In the genomic region with DNA sequence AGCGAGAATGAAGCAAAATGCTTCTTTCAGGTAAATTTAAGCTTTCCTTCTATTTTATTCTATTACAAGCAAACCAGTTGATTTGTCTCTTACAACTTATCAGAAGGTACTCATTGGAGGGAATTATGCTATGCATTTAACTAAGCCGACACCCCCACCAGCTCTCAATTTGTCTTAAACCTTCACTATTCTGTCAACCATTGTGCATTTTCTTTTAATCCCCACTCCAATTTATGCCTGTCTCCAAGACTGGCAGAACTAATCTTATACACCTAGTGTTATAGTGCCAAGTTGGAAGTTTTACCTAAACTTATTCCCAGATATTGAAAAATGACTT, we compare ENCODE assay signal across 13 cellular contexts. TPM values are rescaled to one million over a fixed set of nuclear protein-coding genes. Genes with fewer than 3 reads are reported as not detected.
DNase-seq lines count a peak whose midpoint lies in the region; ATAC-seq and TF ChIP-seq lines count a peak whose summit lies in the region.
"Had no signal": no experiment of that assay in that cellular context is flagged by ENCODE, and none has a peak within 500 bp of the region (broad histone marks: within the 10 kb centered on the region; RNA-seq: fewer than 3 reads in every experiment).

No MANE protein-coding gene starts in this region.

- H3K27me3 Mint-ChIP-seq in GM23338 (ENCODE audit: insufficient read depth, low read depth, poor library complexity): peaks cover 12% of the 10 kb centered on the region
- no peaks in the 10 kb centered on the region for H3K27me3 Mint-ChIP-seq in activated CD4-positive, alpha-beta memory T cell treated with anti-CD3 and anti-CD28 coated beads, Interleukin-2, amount 10 ng/mL, durations not matched to agents 7 days and 5 days
- H3K27me3 Mint-ChIP-seq in naive thymus-derived CD8-positive, alpha-beta T cell: no peaks in the 10 kb centered on the region

- H3K27ac ChIP-seq in GM23338 (ENCODE audit: low read depth) (peak overlapping the region; percentile 58), gastroesophageal sphincter (no peak overlapping the region)

- TF ChIP-seq CTCF in GM23338 (conservative IDR thresholded peaks at IDR 0.05; ENCODE audit: low read depth in 2 of 2) (no peak), gastroesophageal sphincter (IDR thresholded peaks at IDR 0.05) (no peak)

- H3K9me3 ChIP-seq in gastroesophageal sphincter: no peaks in the 10 kb centered on the region

- intact Hi-C loops in head of caudate nucleus (cut with DNase I): no loop called here

- no peaks in the 10 kb centered on the region for H3K79me2 ChIP-seq in GM23338 (replicated peaks; ENCODE audit: insufficient read depth)

- H3K4me3 ChIP-seq in GM23338 (no peak overlapping the region), gastroesophageal sphincter (no peak overlapping the region)

- CTCF ChIA-PET in activated CD4-positive, alpha-beta memory T cell treated with anti-CD3 and anti-CD28 coated beads, Interleukin-2, amount 10 ng/mL, durations not matched to agents 7 days and 5 days (lab: Charles Lee): no interaction called here

- POLR2A ChIA-PET in activated CD4-positive, alpha-beta memory T cell treated with anti-CD3 and anti-CD28 coated beads, Interleukin-2, amount 10 ng/mL, durations not matched to agents 7 days and 5 days (lab: Charles Lee): interaction anchor here (1.0 to 5.3 kb wide), 3 partner anchors 12 to 72 kb away, joined by 3 to 74 read pairs (median 5); a partner anchor contains a TSS
- POLR2A ChIA-PET in naive thymus-derived CD8-positive, alpha-beta T cell (lab: Charles Lee): interaction anchor here (3.7 kb wide), 1 partner anchor 12 kb away, joined by 21 read pairs; a partner anchor contains a TSS

- peaks cover 51% of the 10 kb centered on the region for H3K36me3 ChIP-seq in GM23338 (ENCODE audit: insufficient read depth)
- H3K36me3 ChIP-seq in gastroesophageal sphincter: peaks cover 22 to 99% of the 10 kb centered on the region in 2 donors

- no peaks in the 10 kb centered on the region for H3K4me1 Mint-ChIP-seq in GM23338
- H3K4me1 Mint-ChIP-seq in activated CD4-positive, alpha-beta memory T cell treated with anti-CD3 and anti-CD28 coated beads, Interleukin-2, amount 10 ng/mL, durations not matched to agents 7 days and 5 days: peaks cover 30% of the 10 kb centered on the region
- peaks cover 5 to 16% (median 10%) of the 10 kb centered on the region in 4 donors for H3K4me1 Mint-ChIP-seq in naive thymus-derived CD8-positive, alpha-beta T cell

- H3K27ac Mint-ChIP-seq in GM23338: no peak overlapping the region; the same call in 1 of the 2 replicates
- peak overlapping the region; percentile 21 for H3K27ac Mint-ChIP-seq in activated CD4-positive, alpha-beta memory T cell treated with anti-CD3 and anti-CD28 coated beads, Interleukin-2, amount 10 ng/mL, durations not matched to agents 7 days and 5 days
- peak overlapping the region in 7 of 10 donors; percentile 11 to 67 (median 27) for H3K27ac Mint-ChIP-seq in naive thymus-derived CD8-positive, alpha-beta T cell

- DNase-seq in DMS53 (lab: John Stamatoyannopoulos, UW) (peak; percentile 48), DMS53 treated with DMSO at 0.1 percent for 48 hours (lab: John Stamatoyannopoulos, UW; ENCODE audit: unreplicated experiment) (no peak), GM23338 (ENCODE audit: low spot score) (no peak), COR-L47 (lab: John Stamatoyannopoulos, UW) (no peak), head of caudate nucleus (no peak)
- no peak for DNase-seq in activated CD4-positive, alpha-beta memory T cell treated with anti-CD3 and anti-CD28 coated beads, Interleukin-2, amount 10 ng/mL, durations not matched to agents 7 days and 5 days
- no peak for DNase-seq in naive thymus-derived CD8-positive, alpha-beta T cell
- DNase-seq: activated CD4-positive, alpha-beta T cell treated with anti-CD3 and anti-CD28 coated beads, Interleukin-2, amount 50 U/mL, for 4 hours; left ventricle myocardium superior; NCI-H1417 treated with DMSO at 0.1 percent for 48 hours; NCI-H446 treated with DMSO at 0.1 percent for 48 hours had no signal

- 95 to 100% methylated on average over 1 to 2 of the region's 2 CpGs for WGBS in gastroesophageal sphincter (ENCODE audit: low coverage in 1 of 2), 2 donors

- no peak for TF ChIP-seq EP300 in gastroesophageal sphincter (IDR thresholded peaks at IDR 0.05)

- ATAC-seq in GM23338 (peak; percentile 20), gastroesophageal sphincter (no peak)
- ATAC-seq in naive thymus-derived CD8-positive, alpha-beta T cell: no peak
- ATAC-seq: left ventricle myocardium superior had no signal

- H3K36me3 Mint-ChIP-seq in GM23338 (ENCODE audit: low read depth): peaks cover 86% of the 10 kb centered on the region
- peaks cover 73% of the 10 kb centered on the region for H3K36me3 Mint-ChIP-seq in activated CD4-positive, alpha-beta memory T cell treated with anti-CD3 and anti-CD28 coated beads, Interleukin-2, amount 10 ng/mL, durations not matched to agents 7 days and 5 days (ENCODE audit: low read depth)
- peaks cover 0 to 78% (median 29%) of the 10 kb centered on the region in 3 donors for H3K36me3 Mint-ChIP-seq in naive thymus-derived CD8-positive, alpha-beta T cell

- no peaks in the 10 kb centered on the region for H3K9me2 ChIP-seq in GM23338 (ENCODE audit: insufficient read depth)

- H3K27me3 ChIP-seq in GM23338 (ENCODE audit: insufficient read depth): no peaks in the 10 kb centered on the region
- no peaks in the 10 kb centered on the region for H3K27me3 ChIP-seq in gastroesophageal sphincter

- H3K4me1 ChIP-seq in GM23338 (ENCODE audit: insufficient read depth) (no peaks in the 10 kb centered on the region), gastroesophageal sphincter (no peaks in the 10 kb centered on the region)

- no peak for TF ChIP-seq POLR2A in gastroesophageal sphincter (IDR thresholded peaks at IDR 0.05)

- H3K9me3 Mint-ChIP-seq in GM23338: no peaks in the 10 kb centered on the region; the same call in 2 of the 3 replicates
- H3K9me3 Mint-ChIP-seq in activated CD4-positive, alpha-beta memory T cell treated with anti-CD3 and anti-CD28 coated beads, Interleukin-2, amount 10 ng/mL, durations not matched to agents 7 days and 5 days: no peaks in the 10 kb centered on the region
- H3K9me3 Mint-ChIP-seq in naive thymus-derived CD8-positive, alpha-beta T cell: no peaks in the 10 kb centered on the region
- H3K9me3 Mint-ChIP-seq: T-helper 2 cell treated with Interferon-gamma antibody and Interleukin-4, amounts not matched to agents 5 μg/mL and 100 μg/mL, for 36 hours had no signal

- peaks cover 24% of the 10 kb centered on the region for H4K20me1 ChIP-seq in GM23338 (replicated peaks; ENCODE audit: insufficient read depth)

- H3F3A ChIP-seq in GM23338 (replicated peaks; ENCODE audit: low read depth): peaks cover 58% of the 10 kb centered on the region

- no peak overlapping the region for H3K4me3 Mint-ChIP-seq in GM23338
- no peak overlapping the region for H3K4me3 Mint-ChIP-seq in activated CD4-positive, alpha-beta memory T cell treated with anti-CD3 and anti-CD28 coated beads, Interleukin-2, amount 10 ng/mL, durations not matched to agents 7 days and 5 days
- H3K4me3 Mint-ChIP-seq in naive thymus-derived CD8-positive, alpha-beta T cell: no peak overlapping the region
- H3K4me3 Mint-ChIP-seq: T-helper 2 cell treated with Interferon-gamma antibody and Interleukin-4, amounts not matched to agents 5 μg/mL and 100 μg/mL, for 36 hours had no signal

- H2AFZ ChIP-seq in GM23338: no peak overlapping the region

- no peak overlapping the region for H3K4me2 ChIP-seq in GM23338

TF ChIP-seq in GM23338, 12 proteins besides CTCF, POLR2A, EP300 and RAD21 (continues in another document):
- TF ChIP-seq JUNB (IDR thresholded peaks at IDR 0.05; ENCODE audit: unreplicated experiment): no peak

RNA-seq across cellular contexts. Expression of a gene that starts 12.5 kb away (rescaled TPM):
- 240 and 256 TPM in 2 replicates for total RNA-seq in GM23338 (2014; rRNA removed; shearing (Covaris generic))
- 199 and 246 TPM in 2 replicates for polyA plus RNA-seq in GM23338 (2016; fragmentation: Nextera tagmentation; extraction: Ambion mirVana)
- 100 to 1,000 TPM; 183 to 184 TPM for total RNA-seq in activated CD4-positive, alpha-beta memory T cell treated with anti-CD3 and anti-CD28 coated beads, Interleukin-2, amount 10 ng/mL, durations not matched to agents 7 days and 5 days
- total RNA-seq in naive thymus-derived CD8-positive, alpha-beta T cell: 100 to 1,000 TPM; 210 to 215 TPM
- 10 to 100 TPM; 22.3 to 25.3 (median 22.4) TPM for polyA plus RNA-seq in naive thymus-derived CD8-positive, alpha-beta T cell
- 100 to 1,000 TPM in 1 of 4 donors, 10 to 100 TPM in 3; 28.3 to 114 (median 58.1) TPM for total RNA-seq in gastroesophageal sphincter

RNA-seq across cellular contexts. Expression of a gene that starts 12.7 kb away (rescaled TPM):
- 29.0 and 35.8 TPM in 2 replicates for total RNA-seq in GM23338 (2014; rRNA removed; shearing (Covaris generic))
- polyA plus RNA-seq in GM23338 (2016; fragmentation: Nextera tagmentation; extraction: Ambion mirVana): 38.8 and 43.1 TPM in 2 replicates
- 10 to 100 TPM; 24.4 to 24.6 TPM for total RNA-seq in activated CD4-positive, alpha-beta memory T cell treated with anti-CD3 and anti-CD28 coated beads, Interleukin-2, amount 10 ng/mL, durations not matched to agents 7 days and 5 days
- 10 to 100 TPM; 45.9 to 49.2 TPM for total RNA-seq in naive thymus-derived CD8-positive, alpha-beta T cell
- 10 to 100 TPM; 18.7 to 21.6 (median 19.4) TPM for polyA plus RNA-seq in naive thymus-derived CD8-positive, alpha-beta T cell
- 10 to 100 TPM; 33.8 to 81.4 (median 45.4) TPM for total RNA-seq in gastroesophageal sphincter

RNA-seq across cellular contexts. Expression of a gene that starts 55.3 kb away (rescaled TPM):
- 31.2 and 36.9 TPM in 2 replicates for total RNA-seq in GM23338 (2014; rRNA removed; shearing (Covaris generic))
- 17.4 and 19.1 TPM in 2 replicates for polyA plus RNA-seq in GM23338 (2016; fragmentation: Nextera tagmentation; extraction: Ambion mirVana)
- 10 to 100 TPM; 40.6 to 42.9 TPM for total RNA-seq in activated CD4-positive, alpha-beta memory T cell treated with anti-CD3 and anti-CD28 coated beads, Interleukin-2, amount 10 ng/mL, durations not matched to agents 7 days and 5 days
- 10 to 100 TPM; 61.7 to 62.2 TPM for total RNA-seq in naive thymus-derived CD8-positive, alpha-beta T cell
- polyA plus RNA-seq in naive thymus-derived CD8-positive, alpha-beta T cell: 10 to 100 TPM in 2 of 3 donors, 1 to 10 TPM in 1; 7.7 to 20.0 (median 17.1) TPM
- total RNA-seq in gastroesophageal sphincter: 10 to 100 TPM; 27.1 to 29.7 (median 28.2) TPM
